1 cellular context compared by ENCODE assay signal in genomic region chr17:76523084-76524037, GRCh38.
TF ChIP-seq lines count a peak whose summit lies in the region.

No MANE protein-coding gene starts in this region.

TF ChIP-seq in HepG2, 621 proteins besides CTCF, POLR2A, EP300 and RAD21 (continued from another document and continues in another):
- TF ChIP-seq RFXAP (CRISPR knock-in tag; IDR thresholded peaks at IDR 0.05; ENCODE audit: borderline replicate concordance) (peak; percentile 78; the same call in 1 of the 2 replicates), ZNF841 (CRISPR knock-in tag; IDR thresholded peaks at IDR 0.05; ENCODE audit: borderline replicate concordance) (no peak), CENPBD1 (CRISPR knock-in tag; IDR thresholded peaks at IDR 0.05; ENCODE audit: borderline replicate concordance, low read depth) (no peak), ZKSCAN5 (CRISPR knock-in tag; IDR thresholded peaks at IDR 0.05) (no peak), TCF7L2 (IDR thresholded peaks at IDR 0.05; ENCODE audit: low read depth, low read length) (no peak), HES4 (CRISPR knock-in tag; IDR thresholded peaks at IDR 0.05; ENCODE audit: borderline replicate concordance) (no peak), ZNF253 (CRISPR knock-in tag; IDR thresholded peaks at IDR 0.05; ENCODE audit: borderline replicate concordance) (no peak), KDM5B (CRISPR knock-in tag; IDR thresholded peaks at IDR 0.05; ENCODE audit: borderline replicate concordance) (peak; percentile 76; the same call in 1 of the 2 replicates), ERF (CRISPR knock-in tag; IDR thresholded peaks at IDR 0.05) (peak; percentile 79), IKZF4 (CRISPR knock-in tag; IDR thresholded peaks at IDR 0.05; ENCODE audit: borderline replicate concordance, low read depth, not compliant biosample characterization) (peak; percentile 52), ZNF280B (CRISPR knock-in tag; IDR thresholded peaks at IDR 0.05; ENCODE audit: borderline replicate concordance) (no peak), CHCHD3 (CRISPR knock-in tag; IDR thresholded peaks at IDR 0.05) (no peak), SNAPC5 (CRISPR knock-in tag; IDR thresholded peaks at IDR 0.05; ENCODE audit: borderline replicate concordance) (no peak), ARID4A (CRISPR knock-in tag; IDR thresholded peaks at IDR 0.05; ENCODE audit: borderline replicate concordance) (peak; percentile 29; the same call in 1 of the 2 replicates), PPARG (CRISPR knock-in tag; conservative IDR thresholded peaks at IDR 0.05) (0 out of 2 replicates have a peak, but pooled peaks have one; percentile 36), NFE2 (CRISPR knock-in tag; IDR thresholded peaks at IDR 0.05) (no peak), ZNF512B (CRISPR knock-in tag; IDR thresholded peaks at IDR 0.05; ENCODE audit: borderline replicate concordance) (peak; percentile 98), ZGPAT (CRISPR knock-in tag; IDR thresholded peaks at IDR 0.05) (peak; percentile 79; the same call in 1 of the 2 replicates), ZNF646 (CRISPR knock-in tag; IDR thresholded peaks at IDR 0.05) (peak; percentile 72; the same call in 1 of the 2 replicates), NR0B2 (CRISPR knock-in tag; IDR thresholded peaks at IDR 0.05) (0 out of 2 replicates have a peak, but pooled peaks have one; percentile 18), CCDC6 (CRISPR knock-in tag; IDR thresholded peaks at IDR 0.05) (no peak), ZNF747 (CRISPR knock-in tag; IDR thresholded peaks at IDR 0.05; ENCODE audit: borderline replicate concordance) (peak; percentile 94), ATRX (CRISPR knock-in tag; IDR thresholded peaks at IDR 0.05; ENCODE audit: borderline replicate concordance) (no peak), ZNF772 (CRISPR knock-in tag; IDR thresholded peaks at IDR 0.05) (peak; percentile 91; the same call in 1 of the 2 replicates), HNRNPLL (IDR thresholded peaks at IDR 0.05; ENCODE audit: low read depth, low read length, poor library complexity, severe bottlenecking) (peak; percentile 61), ZNF687 (CRISPR knock-in tag; IDR thresholded peaks at IDR 0.05) (peak; percentile 91), ARNT (IDR thresholded peaks at IDR 0.05) (no peak), SAP130 (CRISPR knock-in tag; IDR thresholded peaks at IDR 0.05; ENCODE audit: low read depth) (peak; percentile 58), LBX2 (CRISPR knock-in tag; IDR thresholded peaks at IDR 0.05; ENCODE audit: borderline replicate concordance) (no peak)
